9 cellular contexts compared by ENCODE assay signal in genomic region chr13:106796280-106797047, GRCh38.
DNase-seq lines count a peak whose midpoint lies in the region; ATAC-seq and TF ChIP-seq lines count a peak whose summit lies in the region.
"Had no signal": no experiment of that assay in that cellular context is flagged by ENCODE, and none has a peak within 500 bp of the region (broad histone marks: within the 10 kb centered on the region; RNA-seq: fewer than 3 reads in every experiment).

No MANE protein-coding gene starts in this region.

- no peak overlapping the region for H3K23ac ChIP-seq in IMR-90 (ENCODE audit: low read depth, low read length)

- intact Hi-C loops in activated CD4-positive, alpha-beta T cell treated with anti-CD3 and anti-CD28 coated beads for 36 hours (cut with DNase I, micrococcal nuclease), result no loop called here
- intact Hi-C loops in IMR-90 (cut with micrococcal nuclease) (no loop called here), sigmoid colon (cut with DNase I) (no loop called here)

- no peak for TF ChIP-seq EP300 in sigmoid colon (IDR thresholded peaks at IDR 0.05)

- ATAC-seq in activated CD4-positive, alpha-beta T cell treated with anti-CD3 and anti-CD28 coated beads for 36 hours, result no peak
- ATAC-seq in IMR-90 (ENCODE audit: low read depth), result no peak
- no peak for ATAC-seq in GM21515 (IDR thresholded peaks at IDR 0.05; ENCODE audit: unreplicated experiment)

- no peak overlapping the region for H3K27ac ChIP-seq in IMR-90 (ENCODE audit: insufficient read depth, low read length)
- peak overlapping the region; percentile 86 for H3K27ac ChIP-seq in ectodermal cell (ENCODE audit: insufficient read depth, low read depth, low read length, poor library complexity, severe bottlenecking)
- no peak overlapping the region for H3K27ac ChIP-seq in sigmoid colon
- H3K27ac ChIP-seq: prostate gland had no signal

- no peak overlapping the region for H2BK120ac ChIP-seq in IMR-90 (ENCODE audit: low read depth, low read length)

- no peak overlapping the region for H3K9ac ChIP-seq in IMR-90 (ENCODE audit: low read depth, low read length)

- no peak overlapping the region for H4K5ac ChIP-seq in IMR-90 (ENCODE audit: low read depth, low read length)

- H3K4me1 ChIP-seq in IMR-90 (ENCODE audit: control insufficient read depth, insufficient read depth, low read length), result no peaks in the 10 kb centered on the region
- H3K4me1 ChIP-seq in ectodermal cell (ENCODE audit: control insufficient read depth, insufficient read depth, low read length), result peaks cover 25% of the 10 kb centered on the region
- H3K4me1 ChIP-seq in sigmoid colon, result no peaks in the 10 kb centered on the region
- H3K4me1 ChIP-seq: prostate gland had no signal

- no peaks in the 10 kb centered on the region for H3K9me3 Mint-ChIP-seq in activated CD4-positive, alpha-beta T cell treated with anti-CD3 and anti-CD28 coated beads for 36 hours (ENCODE audit: low read depth)

- dilution Hi-C loops in IMR-90 (cut with HindIII; ENCODE audit: low sequenced_read_pairs, unreplicated experiment), result no loop called here

- H3K14ac ChIP-seq in IMR-90 (replicated peaks; ENCODE audit: low read depth, low read length), result no peak overlapping the region

- H3K9me1 ChIP-seq in IMR-90 (ENCODE audit: insufficient read depth, low read length), result no peaks in the 10 kb centered on the region

- peak overlapping the region; percentile 39 for H3K4me3 Mint-ChIP-seq in activated CD4-positive, alpha-beta T cell treated with anti-CD3 and anti-CD28 coated beads for 36 hours

- no peak overlapping the region for H2BK15ac ChIP-seq in IMR-90 (ENCODE audit: low read depth, low read length)

- TF ChIP-seq CTCF in IMR-90 (conservative IDR thresholded peaks at IDR 0.05; ENCODE audit: low read depth, low read length) (no peak), sigmoid colon (IDR thresholded peaks at IDR 0.05) (no peak)

- no peaks in the 10 kb centered on the region for H3K9me3 ChIP-seq in IMR-90 (ENCODE audit: control insufficient read depth, insufficient read depth, low read length)
- H3K9me3 ChIP-seq in ectodermal cell (ENCODE audit: control insufficient read depth, low read length), result no peaks in the 10 kb centered on the region
- H3K9me3 ChIP-seq in sigmoid colon, result no peaks in the 10 kb centered on the region
- H3K9me3 ChIP-seq: prostate gland had no signal

- BruUV-seq in IMR-90 (replicated peaks; lab: Mats Ljungman, UMichigan), result no TSS peak

- H3K18ac ChIP-seq in IMR-90 (ENCODE audit: low read depth, low read length), result no peak overlapping the region

- H2AK5ac ChIP-seq in IMR-90 (ENCODE audit: low read depth, low read length), result no peak overlapping the region

- in situ Hi-C loops in IMR-90 (cut with MboI; ENCODE audit: low sequenced_read_pairs), result no loop called here

- 47% methylated on average over 3 of the region's 16 CpGs; no CpG with 5 or more reads in 1 of the 2 experiments for WGBS in IMR-90 (ENCODE audit: extremely low coverage in 2 of 2, insufficient read length in 1 of 2), 2 experiments
- WGBS in ectodermal cell, 2 experiments, result 1% methylated on average over 15 to 16 of the region's 16 CpGs
- 37 to 45% methylated on average over 16 of the region's 16 CpGs for WGBS in sigmoid colon, 2 donors

- no peak overlapping the region for H3K4me2 ChIP-seq in IMR-90 (ENCODE audit: low read depth, low read length)

- TF ChIP-seq RAD21 in IMR-90 (IDR thresholded peaks at IDR 0.05; ENCODE audit: low read length), result no peak

- no peak overlapping the region for H2BK20ac ChIP-seq in IMR-90 (ENCODE audit: low read depth, low read length)

- CTCF ChIA-PET in activated CD4-positive, alpha-beta T cell treated with anti-CD3 and anti-CD28 coated beads for 36 hours (lab: Charles Lee), result no interaction called here
- CTCF ChIA-PET in IMR-90 (lab: Yijun Ruan, JAX), result no interaction called here

- H3K79me1 ChIP-seq in IMR-90 (ENCODE audit: low read depth in 1 of 2, low read length in 2 of 2), result no peaks in the 10 kb centered on the region

- TF ChIP-seq POLR2A in IMR-90 (IDR thresholded peaks at IDR 0.05; ENCODE audit: low read depth, low read length) (no peak), sigmoid colon (IDR thresholded peaks at IDR 0.05) (no peak)

- POLR2A ChIA-PET in activated CD4-positive, alpha-beta T cell treated with anti-CD3 and anti-CD28 coated beads for 36 hours (lab: Charles Lee), result no interaction called here
- POLR2A ChIA-PET in IMR-90 (lab: Charles Lee; ENCODE audit: unreplicated experiment), result no interaction called here

- H4K20me1 ChIP-seq in IMR-90 (ENCODE audit: insufficient read depth, low read length), result no peaks in the 10 kb centered on the region

- no peak overlapping the region for H3K4ac ChIP-seq in IMR-90 (ENCODE audit: low read depth, low read length)

- H2AK9ac ChIP-seq in IMR-90 (replicated peaks; ENCODE audit: low read depth, low read length, poor library complexity), result no peak overlapping the region

- no peaks in the 10 kb centered on the region for H3K4me1 Mint-ChIP-seq in activated CD4-positive, alpha-beta T cell treated with anti-CD3 and anti-CD28 coated beads for 36 hours

- no peak overlapping the region for H2AFZ ChIP-seq in IMR-90 (replicated peaks; ENCODE audit: low read length, poor library complexity)

- H3K27ac Mint-ChIP-seq in activated CD4-positive, alpha-beta T cell treated with anti-CD3 and anti-CD28 coated beads for 36 hours, result no peak overlapping the region

- no peak overlapping the region for H4K8ac ChIP-seq in IMR-90 (ENCODE audit: low read depth in 2 of 2, low read length in 2 of 2)

- H3K36me3 ChIP-seq in IMR-90 (ENCODE audit: control insufficient read depth, insufficient read depth, low read length) (no peaks in the 10 kb centered on the region), ectodermal cell (ENCODE audit: control insufficient read depth, insufficient read depth, low read length) (no peaks in the 10 kb centered on the region), sigmoid colon (no peaks in the 10 kb centered on the region)
- H3K36me3 ChIP-seq: prostate gland had no signal

- H2BK5ac ChIP-seq in IMR-90 (ENCODE audit: low read depth, low read length, poor library complexity, severe bottlenecking), result no peak overlapping the region

- H3K56ac ChIP-seq in IMR-90 (ENCODE audit: extremely low read depth, insufficient read depth, low read length), result no peak overlapping the region

- peak overlapping the region; percentile 26; the same call in 1 of the 2 replicates for H3K4me3 ChIP-seq in IMR-90 (ENCODE audit: insufficient read depth, low read depth, low read length)
- H3K4me3 ChIP-seq in ectodermal cell (ENCODE audit: insufficient read depth, low read depth, low read length), result peak overlapping the region; percentile 14
- H3K4me3 ChIP-seq in sigmoid colon, result peak overlapping the region in 3 of 4 donors; percentile 2 to 28 (median 18)
- H3K4me3 ChIP-seq: prostate gland had no signal

- no peak for DNase-seq in activated CD4-positive, alpha-beta T cell treated with anti-CD3 and anti-CD28 coated beads for 36 hours
- no peak for DNase-seq in activated CD4-positive, alpha-beta T cell treated with anti-CD3 and anti-CD28 coated beads, Interleukin-2, amount 50 U/mL, for 1 hour
- DNase-seq in IMR-90, result no peak
- no peak for DNase-seq in sigmoid colon
- DNase-seq in stimulated activated naive CD4-positive, alpha-beta T cell treated with Interleukin-2 at 50 U/mL for 16 hours (lab: John Stamatoyannopoulos, UW), result no peak
- no peak for DNase-seq in kidney glomerular epithelial cell (lab: John Stamatoyannopoulos, UW)

- H3K27me3 ChIP-seq in IMR-90 (ENCODE audit: control insufficient read depth, insufficient read depth, low read length) (no peaks in the 10 kb centered on the region), ectodermal cell (ENCODE audit: control insufficient read depth, insufficient read depth, low read length, poor library complexity, severe bottlenecking) (no peaks in the 10 kb centered on the region), sigmoid colon (no peaks in the 10 kb centered on the region)

- peaks cover 13% of the 10 kb centered on the region for H3K27me3 Mint-ChIP-seq in activated CD4-positive, alpha-beta T cell treated with anti-CD3 and anti-CD28 coated beads for 36 hours

- no peak overlapping the region for H4K91ac ChIP-seq in IMR-90 (ENCODE audit: insufficient read depth, low read depth, low read length)

- H3K36me3 Mint-ChIP-seq in activated CD4-positive, alpha-beta T cell treated with anti-CD3 and anti-CD28 coated beads for 36 hours (ENCODE audit: low read depth), result no peaks in the 10 kb centered on the region

TF ChIP-seq in IMR-90, 13 proteins besides CTCF, POLR2A, EP300 and RAD21 (continues in another document):
- TF ChIP-seq SMC3 (IDR thresholded peaks at IDR 0.05; ENCODE audit: low read depth, low read length) (no peak), RFX5 (IDR thresholded peaks at IDR 0.05; ENCODE audit: low read depth, low read length) (no peak), BHLHE40 (IDR thresholded peaks at IDR 0.05; ENCODE audit: low read depth, low read length) (no peak), RCOR1 (IDR thresholded peaks at IDR 0.05; ENCODE audit: insufficient replicate concordance, low read length) (no peak), USF2 (IDR thresholded peaks at IDR 0.05; ENCODE audit: low read depth, low read length) (no peak), MAZ (IDR thresholded peaks at IDR 0.05; ENCODE audit: borderline replicate concordance, low read depth, low read length) (no peak), MXI1 (IDR thresholded peaks at IDR 0.05; ENCODE audit: borderline replicate concordance, low read depth, low read length) (no peak), NFE2L2 (IDR thresholded peaks at IDR 0.05; ENCODE audit: low read depth, low read length) (no peak), CHD1 (IDR thresholded peaks at IDR 0.05; ENCODE audit: low read depth, low read length) (no peak), MAFK (IDR thresholded peaks at IDR 0.05; ENCODE audit: low read depth, low read length) (no peak), CEBPB (IDR thresholded peaks at IDR 0.05; ENCODE audit: low read depth, low read length) (no peak), ELK1 (IDR thresholded peaks at IDR 0.05; ENCODE audit: borderline replicate concordance, low read depth, low read length) (no peak)
